In genomic region chr17:56808503-56808902, GRCh38 we compare ENCODE assay signal across 19 cellular contexts. TPM values are rescaled to one million over a fixed set of nuclear protein-coding genes. Genes with fewer than 3 reads are reported as not detected.
DNase-seq lines count a peak whose midpoint lies in the region; ATAC-seq and TF ChIP-seq lines count a peak whose summit lies in the region.
"Had no signal": no experiment of that assay in that cellular context is flagged by ENCODE, and none has a peak within 500 bp of the region (broad histone marks: within the 10 kb centered on the region; RNA-seq: fewer than 3 reads in every experiment).

No MANE protein-coding gene starts in this region.

- H3K27ac ChIP-seq in RWPE1 (peak overlapping the region; percentile 82), layer of hippocampus (ENCODE audit: low read depth, low read length) (peak overlapping the region; percentile 6), dorsolateral prefrontal cortex (no peak overlapping the region)
- H3K27ac ChIP-seq: left lung had no signal

- no peak for TF ChIP-seq CTCF in RWPE1 (conservative IDR thresholded peaks at IDR 0.05; ENCODE audit: low read depth)
- TF ChIP-seq CTCF in dorsolateral prefrontal cortex (IDR thresholded peaks at IDR 0.05 in 54 of 56, conservative IDR thresholded peaks at IDR 0.05 in 2 of 56; ENCODE audit: low read depth in 1 of 56, partially characterized antibody in 56 of 56): no peak

- DNase-seq in COLO829 (ENCODE audit: low spot score) (peak; percentile 88), HPDE6-E6E7 (ENCODE audit: extremely low spot score) (peak; percentile 93), RWPE1 (ENCODE audit: low spot score) (peak; percentile 89), dorsolateral prefrontal cortex (no peak), AG08395 (ENCODE audit: low spot score) (no peak)
- no peak for DNase-seq in stimulated activated CD4-positive, alpha-beta T cell treated with anti-CD3 and anti-CD28 coated beads, Interleukin-4, amount 100 ng/mL, for 4 hours
- DNase-seq: activated naive CD8-positive, alpha-beta T cell treated with anti-CD3 and anti-CD28 coated beads, Interleukin-2, amount 10 ng/mL, durations not matched to agents 7 days and 5 days; activated T-cell treated with anti-CD3 and anti-CD28 coated beads, Interleukin-2, amount 50 U/mL, for 4 hours; Caco-2; HCEC 1CT; left lung; NCI-H1048; NK-92 treated with Interleukin-12 subunit alpha and Interleukin-12 subunit beta, amount 100 ng/mL, for 24 hours; posterior cingulate gyrus; stimulated activated CD4-positive, alpha-beta T cell treated with anti-CD3 and anti-CD28 coated beads, Interleukin-12 subunit alpha, Interleukin-12 subunit beta, amount 100 ng/mL, for 4 hours; stimulated activated naive CD8-positive, alpha-beta T cell treated with anti-CD3 and anti-CD28 coated beads, Interleukin-15, amount 100 ng/mL, for 72 hours had no signal

- H3K4me3 ChIP-seq in dorsolateral prefrontal cortex: no peak overlapping the region
- H3K4me3 ChIP-seq: left lung had no signal

- intact Hi-C loops in dorsolateral prefrontal cortex (cut with DNase I): no loop called here

- H3K27me3 ChIP-seq in layer of hippocampus (ENCODE audit: control insufficient read depth, insufficient read depth, low read length) (no peaks in the 10 kb centered on the region), dorsolateral prefrontal cortex (no peaks in the 10 kb centered on the region)
- H3K27me3 ChIP-seq: left lung had no signal

- POLR2A ChIA-PET in RWPE1 (lab: Yijun Ruan, JAX; ENCODE audit: low non-redundant PET): no interaction called here

- ATAC-seq in GM21825 (IDR thresholded peaks at IDR 0.05; ENCODE audit: unreplicated experiment): no peak
- ATAC-seq: activated T-cell treated with anti-CD3 and anti-CD28 coated beads, Interleukin-2, amount 50 U/mL, for 4 hours; left lung; Right ventricle myocardium inferior; stimulated activated naive CD8-positive, alpha-beta T cell treated with anti-CD3 and anti-CD28 coated beads, Interleukin-15, amount 100 ng/mL, for 72 hours had no signal

- CTCF ChIA-PET in RWPE1 (lab: Yijun Ruan, JAX): interaction anchor here (0.7 kb wide), 1 partner anchor 25 kb away, joined by 3 read pairs; no protein-coding TSS in a partner anchor

RNA-seq across cellular contexts. Expression of gene C17orf67, which starts 25.2 kb away (rescaled TPM):
- 10 to 100 TPM in 1 of 120 experiments, 1 to 10 TPM in 118, under 1 TPM in 1; 0.63 to 10.3 (median 3.4) TPM for total RNA-seq in dorsolateral prefrontal cortex

RNA-seq across cellular contexts. Expression of gene DGKE, which starts 25.4 kb away (rescaled TPM):
- total RNA-seq in dorsolateral prefrontal cortex: 10 to 100 TPM; 16.5 to 50.4 (median 34.2) TPM

Comparison
In these comparisons a context has a peak if more than half of its experiments do, and no peak if none do; other contexts are left out.
1. DNase-seq: peak in COLO829 (single experiment), HPDE6-E6E7 (single experiment) and RWPE1 (single experiment); none in dorsolateral prefrontal cortex (0 of 10), AG08395 (single experiment) and stimulated activated CD4-positive, alpha-beta T cell treated with anti-CD3 and anti-CD28 coated beads, Interleukin-4, amount 100 ng/mL, for 4 hours (0 of 2).
2. H3K27ac ChIP-seq: peak in RWPE1 (single experiment) and layer of hippocampus (single experiment); none in dorsolateral prefrontal cortex (0 of 59).